Comparison of ENCODE assay signal across 17 cellular contexts in the genomic region with DNA sequence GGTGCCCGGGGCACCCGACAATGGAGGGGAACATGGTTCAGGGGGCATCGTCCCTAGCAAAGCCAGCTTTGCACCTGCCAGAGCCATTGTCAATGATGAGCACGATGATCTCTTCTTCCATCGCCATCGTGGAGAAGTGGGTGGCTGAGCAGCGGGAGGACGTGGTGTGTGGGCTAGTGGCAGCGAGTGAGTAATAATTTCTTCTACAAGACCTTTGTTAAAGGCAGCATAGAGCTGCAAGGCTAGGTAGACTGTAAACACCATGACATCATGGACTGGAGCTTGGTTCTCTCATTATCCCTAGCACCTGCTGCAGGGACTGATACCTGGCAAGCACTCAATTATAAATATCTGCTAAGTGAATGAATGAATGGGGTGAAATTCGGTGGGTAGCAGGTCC. TPM values are rescaled to one million over a fixed set of nuclear protein-coding genes. Genes with fewer than 3 reads are reported as not detected.
DNase-seq lines count a peak whose midpoint lies in the region; ATAC-seq and TF ChIP-seq lines count a peak whose summit lies in the region.
"Had no signal": no experiment of that assay in that cellular context is flagged by ENCODE, and none has a peak within 500 bp of the region (broad histone marks: within the 10 kb centered on the region; RNA-seq: fewer than 3 reads in every experiment).

No MANE protein-coding gene starts in this region.

- no peaks in the 10 kb centered on the region for H3K4me1 ChIP-seq in hepatocyte (ENCODE audit: insufficient read depth)
- H3K4me1 ChIP-seq: BLaER1 had no signal

- no peak overlapping the region for H3K4me2 ChIP-seq in hepatocyte
- H3K4me2 ChIP-seq: BLaER1 had no signal

- no peaks in the 10 kb centered on the region for H4K20me1 ChIP-seq in hepatocyte (ENCODE audit: insufficient read depth, poor library complexity, severe bottlenecking)
- H4K20me1 ChIP-seq: BLaER1 had no signal

- H3K9me2 ChIP-seq in hepatocyte (replicated peaks; ENCODE audit: insufficient read depth): no peaks in the 10 kb centered on the region

- H3K9me3 ChIP-seq in hepatocyte (ENCODE audit: low read depth): no peaks in the 10 kb centered on the region

- peak; percentile 6 for DNase-seq in NCI-H748 (lab: John Stamatoyannopoulos, UW; ENCODE audit: unreplicated experiment)
- DNase-seq in NCI-H748 treated with DMSO at 0.1 percent for 48 hours (lab: John Stamatoyannopoulos, UW): no peak
- no peak for DNase-seq in activated naive CD4-positive, alpha-beta T cell treated with anti-CD3 and anti-CD28 coated beads, Interleukin-2, amount 50 U/mL, for 72 hours (ENCODE audit: low spot score in 2 of 2)
- no peak for DNase-seq in activated naive CD4-positive, alpha-beta T cell (lab: John Stamatoyannopoulos, UW)
- DNase-seq in NCI-H69 (lab: John Stamatoyannopoulos, UW): peak; percentile 1
- DNase-seq in stimulated activated effector memory CD8-positive, alpha-beta T cell treated with anti-CD3 and anti-CD28 coated beads, Interleukin-12 subunit alpha, Interleukin-12 subunit beta, amount 100 ng/mL, for 72 hours (ENCODE audit: low spot score in 2 of 2): no peak
- no peak for DNase-seq in natural killer cell treated with Interleukin-12 subunit alpha and Interleukin-12 subunit beta and Interleukin-15 and Interleukin-18, amount 100 ng/mL, for 72 hours (ENCODE audit: low spot score)
- no peak for DNase-seq in hepatocyte (ENCODE audit: low spot score)
- DNase-seq: 8988T; CD4-positive, alpha-beta memory T cell; DMS153; DND-41; EL; H9 had no signal

- H3K4me1 Mint-ChIP-seq in stimulated activated effector memory CD8-positive, alpha-beta T cell treated with anti-CD3 and anti-CD28 coated beads, Interleukin-12 subunit alpha, Interleukin-12 subunit beta, amount 100 ng/mL, for 72 hours: no peaks in the 10 kb centered on the region
- H3K4me1 Mint-ChIP-seq in natural killer cell treated with Interleukin-12 subunit alpha and Interleukin-12 subunit beta and Interleukin-15 and Interleukin-18, amount 100 ng/mL, for 72 hours (ENCODE audit: low read depth in 2 of 2): no peaks in the 10 kb centered on the region
- H3K4me1 Mint-ChIP-seq: CD14-positive monocyte; CD4-positive, alpha-beta memory T cell; H9 had no signal

- H3K27ac Mint-ChIP-seq in activated naive CD4-positive, alpha-beta T cell treated with anti-CD3 and anti-CD28 coated beads, Interleukin-2, amount 50 U/mL, for 72 hours: no peak overlapping the region
- no peak overlapping the region for H3K27ac Mint-ChIP-seq in stimulated activated effector memory CD8-positive, alpha-beta T cell treated with anti-CD3 and anti-CD28 coated beads, Interleukin-12 subunit alpha, Interleukin-12 subunit beta, amount 100 ng/mL, for 72 hours
- H3K27ac Mint-ChIP-seq in natural killer cell treated with Interleukin-12 subunit alpha and Interleukin-12 subunit beta and Interleukin-15 and Interleukin-18, amount 100 ng/mL, for 72 hours: no peak overlapping the region
- H3K27ac Mint-ChIP-seq: H9 had no signal

- H3K27ac ChIP-seq in hepatocyte: no peak overlapping the region
- H3K27ac ChIP-seq: BLaER1 had no signal

- ATAC-seq in activated naive CD4-positive, alpha-beta T cell treated with anti-CD3 and anti-CD28 coated beads, Interleukin-2, amount 50 U/mL, for 72 hours: peak; percentile 26 to 57
- peak; percentile 43 for ATAC-seq in stimulated activated effector memory CD8-positive, alpha-beta T cell treated with anti-CD3 and anti-CD28 coated beads, Interleukin-12 subunit alpha, Interleukin-12 subunit beta, amount 100 ng/mL, for 72 hours
- no peak for ATAC-seq in natural killer cell treated with Interleukin-12 subunit alpha and Interleukin-12 subunit beta and Interleukin-15 and Interleukin-18, amount 100 ng/mL, for 72 hours
- ATAC-seq: GM12878 had no signal

- no peaks in the 10 kb centered on the region for H3K79me2 ChIP-seq in hepatocyte

- peaks cover 0 to 5% of the 10 kb centered on the region in 2 donors for H3K9me3 Mint-ChIP-seq in activated naive CD4-positive, alpha-beta T cell treated with anti-CD3 and anti-CD28 coated beads, Interleukin-2, amount 50 U/mL, for 72 hours
- H3K9me3 Mint-ChIP-seq in stimulated activated effector memory CD8-positive, alpha-beta T cell treated with anti-CD3 and anti-CD28 coated beads, Interleukin-12 subunit alpha, Interleukin-12 subunit beta, amount 100 ng/mL, for 72 hours: peaks cover 3% of the 10 kb centered on the region
- H3K9me3 Mint-ChIP-seq in natural killer cell treated with Interleukin-12 subunit alpha and Interleukin-12 subunit beta and Interleukin-15 and Interleukin-18, amount 100 ng/mL, for 72 hours: no peaks in the 10 kb centered on the region

- H2AFZ ChIP-seq in hepatocyte: no peak overlapping the region

- H3K36me3 ChIP-seq in hepatocyte (replicated peaks; ENCODE audit: insufficient read depth, low read depth): no peaks in the 10 kb centered on the region
- H3K36me3 ChIP-seq: BLaER1 had no signal

- TF ChIP-seq CTCF in hepatocyte (IDR thresholded peaks at IDR 0.05; ENCODE audit: poor library complexity): no peak

- 94% methylated on average over 10 of the region's 10 CpGs for WGBS in hepatocyte (ENCODE audit: low lambda C conversion rate, missing lambda C conversion rate)

- no peaks in the 10 kb centered on the region for H3K27me3 ChIP-seq in hepatocyte
- H3K27me3 ChIP-seq: BLaER1 had no signal

- no peak overlapping the region for H3K4me3 Mint-ChIP-seq in stimulated activated effector memory CD8-positive, alpha-beta T cell treated with anti-CD3 and anti-CD28 coated beads, Interleukin-12 subunit alpha, Interleukin-12 subunit beta, amount 100 ng/mL, for 72 hours
- no peak overlapping the region for H3K4me3 Mint-ChIP-seq in natural killer cell treated with Interleukin-12 subunit alpha and Interleukin-12 subunit beta and Interleukin-15 and Interleukin-18, amount 100 ng/mL, for 72 hours
- H3K4me3 Mint-ChIP-seq: CD14-positive monocyte; CD4-positive, alpha-beta memory T cell; H9 had no signal

- H3K27me3 Mint-ChIP-seq in natural killer cell treated with Interleukin-12 subunit alpha and Interleukin-12 subunit beta and Interleukin-15 and Interleukin-18, amount 100 ng/mL, for 72 hours: peaks cover 0 to 5% of the 10 kb centered on the region in 2 donors

- H3K4me3 ChIP-seq in hepatocyte: no peak overlapping the region
- H3K4me3 ChIP-seq: BLaER1, GM12878 had no signal

- H3K36me3 Mint-ChIP-seq in activated naive CD4-positive, alpha-beta T cell treated with anti-CD3 and anti-CD28 coated beads, Interleukin-2, amount 50 U/mL, for 72 hours: peaks cover 0 to 9% of the 10 kb centered on the region in 2 donors
- H3K36me3 Mint-ChIP-seq in stimulated activated effector memory CD8-positive, alpha-beta T cell treated with anti-CD3 and anti-CD28 coated beads, Interleukin-12 subunit alpha, Interleukin-12 subunit beta, amount 100 ng/mL, for 72 hours: no peaks in the 10 kb centered on the region
- H3K36me3 Mint-ChIP-seq in natural killer cell treated with Interleukin-12 subunit alpha and Interleukin-12 subunit beta and Interleukin-15 and Interleukin-18, amount 100 ng/mL, for 72 hours: peaks cover 5% of the 10 kb centered on the region

RNA-seq across cellular contexts. Expression of gene HEATR3, which starts 6.7 kb away (rescaled TPM):
- total RNA-seq in activated naive CD4-positive, alpha-beta T cell treated with anti-CD3 and anti-CD28 coated beads, Interleukin-2, amount 50 U/mL, for 72 hours: 10 to 100 TPM; 18.6 to 31.6 TPM
- 10 to 100 TPM; 25.4 to 46.6 TPM for total RNA-seq in natural killer cell treated with Interleukin-12 subunit alpha and Interleukin-12 subunit beta and Interleukin-15 and Interleukin-18, amount 100 ng/mL, for 72 hours
- 16.8 and 18.7 TPM in 2 replicates for total RNA-seq in hepatocyte
- polyA plus RNA-seq in hepatocyte: 3.8 and 4.2 TPM in 2 replicates

RNA-seq across cellular contexts. Expression of gene CNEP1R1, which starts 34.1 kb away (rescaled TPM):
- 10 to 100 TPM; 26.9 to 42.9 TPM for total RNA-seq in activated naive CD4-positive, alpha-beta T cell treated with anti-CD3 and anti-CD28 coated beads, Interleukin-2, amount 50 U/mL, for 72 hours
- total RNA-seq in natural killer cell treated with Interleukin-12 subunit alpha and Interleukin-12 subunit beta and Interleukin-15 and Interleukin-18, amount 100 ng/mL, for 72 hours: 10 to 100 TPM; 22.1 to 26.6 TPM
- 23.9 and 25.8 TPM in 2 replicates for total RNA-seq in hepatocyte
- polyA plus RNA-seq in hepatocyte: 23.0 and 23.9 TPM in 2 replicates

Comparison
In these comparisons a context has a peak if more than half of its experiments do, and no peak if none do; other contexts are left out.
1. DNase-seq: peak in NCI-H748 (single experiment) and NCI-H69 (single experiment); none in NCI-H748 treated with DMSO at 0.1 percent for 48 hours (single experiment), activated naive CD4-positive, alpha-beta T cell treated with anti-CD3 and anti-CD28 coated beads, Interleukin-2, amount 50 U/mL, for 72 hours (0 of 2), activated naive CD4-positive, alpha-beta T cell (0 of 4), stimulated activated effector memory CD8-positive, alpha-beta T cell treated with anti-CD3 and anti-CD28 coated beads, Interleukin-12 subunit alpha, Interleukin-12 subunit beta, amount 100 ng/mL, for 72 hours (0 of 2), natural killer cell treated with Interleukin-12 subunit alpha and Interleukin-12 subunit beta and Interleukin-15 and Interleukin-18, amount 100 ng/mL, for 72 hours (single experiment) and hepatocyte (single experiment).
2. ATAC-seq: peak in activated naive CD4-positive, alpha-beta T cell treated with anti-CD3 and anti-CD28 coated beads, Interleukin-2, amount 50 U/mL, for 72 hours (2 of 2) and stimulated activated effector memory CD8-positive, alpha-beta T cell treated with anti-CD3 and anti-CD28 coated beads, Interleukin-12 subunit alpha, Interleukin-12 subunit beta, amount 100 ng/mL, for 72 hours (single experiment); none in natural killer cell treated with Interleukin-12 subunit alpha and Interleukin-12 subunit beta and Interleukin-15 and Interleukin-18, amount 100 ng/mL, for 72 hours (0 of 2).